In the genomic region with DNA sequence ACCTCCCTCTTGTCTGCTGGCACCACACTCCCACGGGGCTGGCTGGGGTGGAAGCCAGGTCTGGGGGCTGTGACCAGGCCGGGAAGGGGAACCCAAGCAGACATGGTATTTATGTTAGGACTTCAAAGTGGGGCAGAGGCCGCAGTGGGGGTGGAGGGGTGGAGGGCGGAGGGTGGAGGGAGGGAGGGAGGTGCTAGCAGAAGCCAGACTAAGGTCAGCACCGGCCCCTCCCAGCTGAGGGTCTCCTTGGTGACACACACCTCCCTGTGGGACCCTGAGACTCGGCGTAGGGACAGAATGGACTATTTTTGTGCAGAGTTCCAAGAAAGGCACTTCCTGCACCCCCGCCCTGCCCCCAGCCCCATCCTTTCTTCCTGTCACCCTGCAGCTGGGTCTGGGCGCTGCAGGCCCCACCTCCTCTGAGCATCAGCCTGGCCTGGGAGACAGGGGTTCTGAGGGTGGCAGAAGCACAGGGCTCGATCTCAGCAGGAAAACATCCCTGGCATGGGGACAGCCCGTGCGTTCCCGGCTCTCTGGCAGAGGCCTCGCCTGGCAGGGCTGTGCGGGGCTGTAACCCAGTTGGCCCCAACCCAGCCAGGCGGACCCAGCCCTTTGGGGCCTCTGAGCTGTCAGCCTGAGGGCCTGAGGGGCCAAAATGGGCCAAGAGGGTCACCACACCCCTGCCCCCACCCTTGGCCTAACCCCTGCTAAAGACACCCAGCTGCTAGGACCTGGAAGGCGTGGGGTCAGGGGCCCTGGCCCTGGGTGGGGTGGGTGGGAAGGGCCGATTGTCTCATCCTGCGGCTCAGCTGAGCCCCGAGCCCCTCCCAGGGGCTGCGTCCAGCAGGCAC, we compare ENCODE assay signal across 8 cellular contexts. TPM values are rescaled to one million over a fixed set of nuclear protein-coding genes. Genes with fewer than 3 reads are reported as not detected.
DNase-seq lines count a peak whose midpoint lies in the region; ATAC-seq and TF ChIP-seq lines count a peak whose summit lies in the region.
"Had no signal": no experiment of that assay in that cellular context is flagged by ENCODE, and none has a peak within 500 bp of the region (broad histone marks: within the 10 kb centered on the region; RNA-seq: fewer than 3 reads in every experiment).

No MANE protein-coding gene starts in this region.

- H3K9me3 Mint-ChIP-seq in activated T-cell treated with anti-CD3 and anti-CD28 coated beads, Interleukin-2, amount 50 U/mL, for 72 hours: no peaks in the 10 kb centered on the region
- H3K9me3 Mint-ChIP-seq in stimulated activated naive CD8-positive, alpha-beta T cell treated with anti-CD3 and anti-CD28 coated beads, Interleukin-15, amount 100 ng/mL, for 72 hours: peaks cover 0 to 6% of the 10 kb centered on the region in 2 donors

- H3K27ac ChIP-seq in KOPT-K1 (ENCODE audit: low read depth, low read length, poor library complexity, severe bottlenecking): peak overlapping the region; percentile 92
- H3K27ac ChIP-seq in heart right ventricle: peak overlapping the region; percentile 69 to 89 (median 76)

- peaks cover 44% of the 10 kb centered on the region for H3K4me1 Mint-ChIP-seq in activated T-cell treated with anti-CD3 and anti-CD28 coated beads, Interleukin-2, amount 50 U/mL, for 72 hours (ENCODE audit: low read depth)
- H3K4me1 Mint-ChIP-seq in stimulated activated naive CD8-positive, alpha-beta T cell treated with anti-CD3 and anti-CD28 coated beads, Interleukin-15, amount 100 ng/mL, for 72 hours: peaks cover 68% of the 10 kb centered on the region

- H3K36me3 Mint-ChIP-seq in activated T-cell treated with anti-CD3 and anti-CD28 coated beads, Interleukin-2, amount 50 U/mL, for 72 hours (ENCODE audit: insufficient read depth in 2 of 2): no peaks in the 10 kb centered on the region

- 38 to 39% methylated on average over 21 of the region's 21 CpGs for WGBS in heart right ventricle, 2 donors

- no peak for TF ChIP-seq CTCF in heart right ventricle (IDR thresholded peaks at IDR 0.05)

- peak in 1 of 2 donors; percentile 34 for DNase-seq in activated T-cell treated with anti-CD3 and anti-CD28 coated beads, Interleukin-2, amount 50 U/mL, for 72 hours
- DNase-seq in heart right ventricle: peak; percentile 77
- peak in 1 of 2 donors; percentile 62 for DNase-seq in stimulated activated naive CD8-positive, alpha-beta T cell treated with anti-CD3 and anti-CD28 coated beads, Interleukin-15, amount 100 ng/mL, for 72 hours

- H3K4me3 ChIP-seq in heart right ventricle: no peak overlapping the region

- peak overlapping the region in 1 of 2 donors; percentile 50 for H3K4me3 Mint-ChIP-seq in activated T-cell treated with anti-CD3 and anti-CD28 coated beads, Interleukin-2, amount 50 U/mL, for 72 hours
- peak overlapping the region; percentile 32 to 75 for H3K4me3 Mint-ChIP-seq in stimulated activated naive CD8-positive, alpha-beta T cell treated with anti-CD3 and anti-CD28 coated beads, Interleukin-15, amount 100 ng/mL, for 72 hours

- peak; percentile 16 to 22 for ATAC-seq in activated T-cell treated with anti-CD3 and anti-CD28 coated beads, Interleukin-2, amount 50 U/mL, for 72 hours (replicated peaks in 1 of 2)
- peak; percentile 41 to 86 (median 68) for ATAC-seq in heart right ventricle
- ATAC-seq in stimulated activated naive CD8-positive, alpha-beta T cell treated with anti-CD3 and anti-CD28 coated beads, Interleukin-15, amount 100 ng/mL, for 72 hours: peak; percentile 63
- no peak for ATAC-seq in HG03095 (IDR thresholded peaks at IDR 0.05; ENCODE audit: unreplicated experiment)
- no peak for ATAC-seq in GM18858 (IDR thresholded peaks at IDR 0.05; ENCODE audit: unreplicated experiment)
- ATAC-seq in HG02588 (IDR thresholded peaks at IDR 0.05; ENCODE audit: unreplicated experiment): no peak

- H3K4me1 ChIP-seq in heart right ventricle: peaks cover 21 to 50% (median 32%) of the 10 kb centered on the region in 9 donors

- H3K27ac Mint-ChIP-seq in activated T-cell treated with anti-CD3 and anti-CD28 coated beads, Interleukin-2, amount 50 U/mL, for 72 hours: no peak overlapping the region
- H3K27ac Mint-ChIP-seq in stimulated activated naive CD8-positive, alpha-beta T cell treated with anti-CD3 and anti-CD28 coated beads, Interleukin-15, amount 100 ng/mL, for 72 hours: peak overlapping the region; percentile 75 to 85

- no peaks in the 10 kb centered on the region for H3K27me3 Mint-ChIP-seq in activated T-cell treated with anti-CD3 and anti-CD28 coated beads, Interleukin-2, amount 50 U/mL, for 72 hours (ENCODE audit: low read depth)
- H3K27me3 Mint-ChIP-seq in stimulated activated naive CD8-positive, alpha-beta T cell treated with anti-CD3 and anti-CD28 coated beads, Interleukin-15, amount 100 ng/mL, for 72 hours: no peaks in the 10 kb centered on the region

- no peaks in the 10 kb centered on the region for H3K36me3 ChIP-seq in KOPT-K1 (ENCODE audit: insufficient read depth, low read length)
- peaks cover 0 to 2% (median 0%) of the 10 kb centered on the region in 9 donors for H3K36me3 ChIP-seq in heart right ventricle

- H3K9me3 ChIP-seq in KOPT-K1 (ENCODE audit: insufficient read depth, low read length, poor library complexity, severe bottlenecking) (no peaks in the 10 kb centered on the region), heart right ventricle (no peaks in the 10 kb centered on the region)

- H3K27me3 ChIP-seq in heart right ventricle: no peaks in the 10 kb centered on the region

- intact Hi-C loops in heart right ventricle (cut with DNase I): loop anchor here in 1 of 10 donors (5.0 kb wide), 1 partner anchor 104 kb away; no protein-coding TSS in a partner anchor

RNA-seq across cellular contexts. Expression of gene CD248, which starts 9.6 kb away (rescaled TPM):
- total RNA-seq in activated T-cell treated with anti-CD3 and anti-CD28 coated beads, Interleukin-2, amount 50 U/mL, for 72 hours: 1 to 10 TPM; 3.0 to 3.9 TPM
- 10 to 100 TPM in 5 of 10 donors, 1 to 10 TPM in 5; 5.3 to 44.4 (median 9.1) TPM for total RNA-seq in heart right ventricle
- 10 to 100 TPM in 1 of 2 donors, 1 to 10 TPM in 1; 8.6 to 35.9 TPM for polyA plus RNA-seq in heart right ventricle

RNA-seq across cellular contexts. Expression of gene RIN1, which starts 9.7 kb away (rescaled TPM):
- 1 to 10 TPM; 1.8 to 2.8 TPM for total RNA-seq in activated T-cell treated with anti-CD3 and anti-CD28 coated beads, Interleukin-2, amount 50 U/mL, for 72 hours
- 1 to 10 TPM in 8 of 10 donors, under 1 TPM in 2; 0.81 to 5.3 (median 1.6) TPM for total RNA-seq in heart right ventricle
- 10 to 100 TPM in 1 of 2 donors, 1 to 10 TPM in 1; 3.9 to 10.8 TPM for polyA plus RNA-seq in heart right ventricle

RNA-seq across cellular contexts. Expression of gene BRMS1, which starts 18.4 kb away (rescaled TPM):
- 10 to 100 TPM; 41.4 to 46.4 TPM for total RNA-seq in activated T-cell treated with anti-CD3 and anti-CD28 coated beads, Interleukin-2, amount 50 U/mL, for 72 hours
- total RNA-seq in heart right ventricle: 10 to 100 TPM; 10.6 to 17.6 (median 12.9) TPM
- polyA plus RNA-seq in heart right ventricle: 10 to 100 TPM; 25.2 to 73.9 TPM

RNA-seq across cellular contexts. Expression of gene B4GAT1, which starts 20.9 kb away (rescaled TPM):
- total RNA-seq in activated T-cell treated with anti-CD3 and anti-CD28 coated beads, Interleukin-2, amount 50 U/mL, for 72 hours: 1 to 10 TPM; 6.3 to 8.3 TPM
- 10 to 100 TPM; 36.5 to 69.6 (median 48.1) TPM for total RNA-seq in heart right ventricle
- 10 to 100 TPM; 22.3 to 45.4 TPM for polyA plus RNA-seq in heart right ventricle

RNA-seq across cellular contexts. Expression of gene TMEM151A, which starts 34.8 kb away (rescaled TPM):
- under 1 TPM in 1 of 2 donors, not detected in 1; 0.10 TPM for total RNA-seq in activated T-cell treated with anti-CD3 and anti-CD28 coated beads, Interleukin-2, amount 50 U/mL, for 72 hours
- total RNA-seq in heart right ventricle: under 1 TPM in 4 of 10 donors, not detected in 6; 0.17 to 0.24 (median 0.20) TPM
- polyA plus RNA-seq in heart right ventricle: under 1 TPM in 1 of 2 donors, not detected in 1; 0.10 TPM
- total RNA-seq: lower leg skin had no signal

Comparison
In these comparisons a context has a peak if more than half of its experiments do, and no peak if none do; other contexts are left out.
1. ATAC-seq: peak in activated T-cell treated with anti-CD3 and anti-CD28 coated beads, Interleukin-2, amount 50 U/mL, for 72 hours (2 of 2), heart right ventricle (8 of 8) and stimulated activated naive CD8-positive, alpha-beta T cell treated with anti-CD3 and anti-CD28 coated beads, Interleukin-15, amount 100 ng/mL, for 72 hours (single experiment); none in HG03095 (single experiment), GM18858 (single experiment) and HG02588 (single experiment).